15 cellular contexts compared by ENCODE assay signal in genomic region chr18:47420130-47420529, GRCh38.
A peak's percentile ranks its signal among the peaks of the same experiment; 100 is the strongest.
DNase-seq lines count a peak whose midpoint lies in the region; ATAC-seq, FAIRE-seq and TF ChIP-seq lines count a peak whose summit lies in the region.
"Had no signal": no experiment of that assay in that cellular context is flagged by ENCODE, and none has a peak within 500 bp of the region (broad histone marks: within the 10 kb centered on the region; RNA-seq: fewer than 3 reads in every experiment).

No MANE protein-coding gene starts in this region.

- no peak for TF ChIP-seq RAD21 in GM12878 (IDR thresholded peaks at IDR 0.05; ENCODE audit: insufficient read depth, low read depth, low read length)

- TF ChIP-seq POLR2A in GM12878 (IDR thresholded peaks at IDR 0.05; ENCODE audit: low read depth, low read length) (no peak), adrenal gland (IDR thresholded peaks at IDR 0.05) (no peak)

- peak; percentile 75 for ATAC-seq in GM19025 (IDR thresholded peaks at IDR 0.05; ENCODE audit: low read depth, unreplicated experiment)
- ATAC-seq in HG02642 (IDR thresholded peaks at IDR 0.05; ENCODE audit: poor library complexity, unreplicated experiment), result peak; percentile 64
- ATAC-seq in HG03469 (IDR thresholded peaks at IDR 0.05; ENCODE audit: unreplicated experiment), result peak; percentile 71
- ATAC-seq in GM12878, result peak; percentile 83
- ATAC-seq: activated CD4-positive, CD25-positive, alpha-beta regulatory T cell treated with anti-CD3 and anti-CD28 coated beads, Interleukin-2, amount 50 U/mL, for 24 hours; CD8-positive, alpha-beta T cell; heart right ventricle; left ventricle myocardium superior had no signal

- intact Hi-C loops in GM12878 (cut with micrococcal nuclease; ENCODE audit: unreplicated experiment) (no loop called here), adrenal gland (cut with DNase I) (no loop called here)

- DNase-seq in GM12878 (ENCODE audit: low read depth, low spot score) (no peak), adrenal gland (no peak), H4 (ENCODE audit: low spot score) (no peak), endothelial cell (ENCODE audit: low spot score) (no peak)
- no peak for DNase-seq in activated T-cell treated with anti-CD3 and anti-CD28 coated beads, Interleukin-2, amount 50 U/mL, for 48 hours
- DNase-seq: CD8-positive, alpha-beta T cell; endodermal cell; heart right ventricle; left ventricle myocardium superior; NCI-H510A treated with DMSO at 0.1 percent for 48 hours had no signal

- peaks cover 6% of the 10 kb centered on the region for H3K27me3 Mint-ChIP-seq in endothelial cell (ENCODE audit: unreplicated experiment)

- TF ChIP-seq CTCF in GM12878 (IDR thresholded peaks at IDR 0.05 in 2 of 3, conservative IDR thresholded peaks at IDR 0.05 in 1 of 3; ENCODE audit: control insufficient read depth in 2 of 3, extremely low read depth in 1 of 3, insufficient read depth in 1 of 3, low read depth in 3 of 3, low read length in 3 of 3) (no peak), adrenal gland (IDR thresholded peaks at IDR 0.05) (no peak), endothelial cell (IDR thresholded peaks at IDR 0.05; ENCODE audit: unreplicated experiment) (no peak)

- no peaks in the 10 kb centered on the region for H3K9me3 Mint-ChIP-seq in endothelial cell (ENCODE audit: unreplicated experiment)
- H3K9me3 Mint-ChIP-seq: CD8-positive, alpha-beta T cell; endodermal cell had no signal

- FAIRE-seq in GM12878 (lab: Jason Lieb, UNC), result peak; percentile 68

- no peak overlapping the region for H3K4me3 Mint-ChIP-seq in endothelial cell (ENCODE audit: unreplicated experiment)
- H3K4me3 Mint-ChIP-seq: CD8-positive, alpha-beta T cell; endodermal cell had no signal

- no peak for TF ChIP-seq EP300 in GM12878 (IDR thresholded peaks at IDR 0.05; ENCODE audit: borderline replicate concordance in 1 of 2, control insufficient read depth in 1 of 2, low read depth in 2 of 2, low read length in 2 of 2)

- no peaks in the 10 kb centered on the region for H4K20me1 ChIP-seq in GM12878 (ENCODE audit: control insufficient read depth, insufficient read depth)

- H3K9ac ChIP-seq in GM12878 (ENCODE audit: control insufficient read depth, insufficient read depth, low read length), result no peak overlapping the region

- H3K27ac ChIP-seq in GM12878 (ENCODE audit: control insufficient read depth, insufficient read depth), result no peak overlapping the region
- H3K27ac ChIP-seq in adrenal gland, result no peak overlapping the region
- H3K27ac ChIP-seq: heart right ventricle, SJSA1 had no signal

- H3K9me3 ChIP-seq in GM12878 (replicated peaks; ENCODE audit: control insufficient read depth, insufficient read depth, low read length) (no peaks in the 10 kb centered on the region), adrenal gland (replicated peaks in 1 of 3) (no peaks in the 10 kb centered on the region)
- H3K9me3 ChIP-seq: heart right ventricle, SJSA1 had no signal

- H3K4me1 ChIP-seq in GM12878 (ENCODE audit: control insufficient read depth, insufficient read depth, low read length) (peaks cover 24% of the 10 kb centered on the region), adrenal gland (replicated peaks in 1 of 2) (no peaks in the 10 kb centered on the region)
- H3K4me1 ChIP-seq: heart right ventricle, SJSA1 had no signal

- POLR2A ChIA-PET in GM12878 (lab: Charles Lee), result no interaction called here

- H2AFZ ChIP-seq in GM12878 (ENCODE audit: control insufficient read depth, low read depth, low read length), result no peak overlapping the region

- no peaks in the 10 kb centered on the region; a peak in 1 of 4 replicates for H3K27me3 ChIP-seq in GM12878 (replicated peaks in 1 of 2; ENCODE audit: control insufficient read depth in 2 of 2, insufficient read depth in 2 of 2, low read length in 1 of 2)
- peaks cover 5% of the 10 kb centered on the region for H3K27me3 ChIP-seq in adrenal gland

- peaks cover 11% of the 10 kb centered on the region for H3K4me1 Mint-ChIP-seq in endothelial cell (ENCODE audit: unreplicated experiment)

- H3K36me3 Mint-ChIP-seq in endothelial cell (ENCODE audit: low read depth, unreplicated experiment), result no peaks in the 10 kb centered on the region
- H3K36me3 Mint-ChIP-seq: CD8-positive, alpha-beta T cell had no signal

- RAD21 ChIA-PET in GM12878 (lab: Charles Lee; ENCODE audit: unreplicated experiment), result no interaction called here

- BruUV-seq in GM12878 (replicated peaks; lab: Mats Ljungman, UMichigan), result no TSS peak

- SMC1A ChIA-PET in GM12878 (lab: Charles Lee; ENCODE audit: uncharacterized antibody, unreplicated experiment), result interaction anchor here (0.8 kb wide), 1 partner anchor 9 kb away, joined by 4 read pairs; no protein-coding TSS in a partner anchor

- WGBS in GM12878 (ENCODE audit: insufficient coverage, insufficient replicate concordance, low lambda C conversion rate, missing lambda C conversion rate), result 1% methylated on average over 4 of the region's 4 CpGs
- WGBS in adrenal gland, 4 donors, result 21 to 32% (median 28%) methylated on average over 4 of the region's 4 CpGs

- no peaks in the 10 kb centered on the region for H3K79me2 ChIP-seq in GM12878 (ENCODE audit: control insufficient read depth, insufficient read depth, low read length)

- in situ Hi-C loops in GM12878 (cut with MboI), result no loop called here

- no peak overlapping the region for H3K27ac Mint-ChIP-seq in endothelial cell (ENCODE audit: unreplicated experiment)
- H3K27ac Mint-ChIP-seq: CD8-positive, alpha-beta T cell; endodermal cell had no signal

- no peak overlapping the region for H3K4me3 ChIP-seq in GM12878
- H3K4me3 ChIP-seq in adrenal gland, result no peak overlapping the region
- H3K4me3 ChIP-seq: heart right ventricle, SJSA1 had no signal

- H3K36me3 ChIP-seq in GM12878 (ENCODE audit: control insufficient read depth in 2 of 2, insufficient read depth in 2 of 2, low read length in 1 of 2) (no peaks in the 10 kb centered on the region), adrenal gland (replicated peaks in 1 of 2) (no peaks in the 10 kb centered on the region)
- H3K36me3 ChIP-seq: heart right ventricle, SJSA1 had no signal

- CTCF ChIA-PET in GM12878 (lab: Yijun Ruan, JAX), result no interaction called here

- peak overlapping the region; percentile 60; the same call in 1 of the 2 replicates for H3K4me2 ChIP-seq in GM12878 (ENCODE audit: control insufficient read depth, insufficient read depth)

TF ChIP-seq in GM12878, 131 proteins besides CTCF, POLR2A, EP300 and RAD21:
- peak; percentile 99 for TF ChIP-seq SPI1 (IDR thresholded peaks at IDR 0.05; ENCODE audit: borderline replicate concordance, insufficient read depth, low read depth, low read length)
- peak; percentile 43; the same call in 1 of the 2 replicates for TF ChIP-seq DPF2 (IDR thresholded peaks at IDR 0.05)
- TF ChIP-seq IRF4 (IDR thresholded peaks at IDR 0.05; ENCODE audit: low read depth, low read length), result peak; percentile 68; the same call in 1 of the 2 replicates
- TF ChIP-seq RUNX3 (IDR thresholded peaks at IDR 0.05; ENCODE audit: low read length), result peak; percentile 45
- TF ChIP-seq HSF1 (IDR thresholded peaks at IDR 0.05; ENCODE audit: low read depth, low read length), result no peak
- TF ChIP-seq CHD2 (IDR thresholded peaks at IDR 0.05; ENCODE audit: borderline replicate concordance, low read depth, low read length), result peak; percentile 39; the same call in 1 of the 2 replicates
- TF ChIP-seq ESRRA (IDR thresholded peaks at IDR 0.05; ENCODE audit: low read length), result peak; percentile 62; the same call in 1 of the 2 replicates
- no peak for TF ChIP-seq TCF7 (IDR thresholded peaks at IDR 0.05; ENCODE audit: borderline replicate concordance)
TF ChIP-seq in GM12878: peak in this region for 6.
